In the genomic region with DNA sequence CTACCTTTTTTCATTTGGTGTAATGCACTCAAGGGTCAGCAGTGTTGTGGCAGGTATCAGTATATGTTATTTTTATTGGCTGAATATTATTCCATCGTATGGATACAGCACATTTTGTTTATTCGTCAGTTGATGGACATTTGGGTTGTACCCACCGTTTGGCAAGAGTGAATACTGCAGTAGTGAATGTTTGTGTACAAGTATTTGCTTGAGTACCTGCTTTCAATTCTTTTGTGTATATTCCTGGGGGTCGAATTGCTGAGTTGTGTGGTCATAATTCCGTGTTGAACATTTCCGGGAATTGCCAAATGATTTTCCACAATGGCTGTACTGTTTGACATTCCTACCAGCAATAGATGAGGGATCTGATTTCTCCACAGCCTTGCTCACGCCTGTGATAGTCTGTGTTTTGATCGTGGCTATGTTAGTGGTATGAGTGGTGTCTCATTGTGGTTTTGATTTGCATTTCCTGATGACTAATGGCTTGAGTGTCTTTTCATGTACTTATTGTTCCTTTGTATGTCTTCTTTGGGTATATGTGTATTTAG, we compare ENCODE assay signal across 9 cellular contexts.
DNase-seq lines count a peak whose midpoint lies in the region; ATAC-seq lines count a peak whose summit lies in the region.
"Had no signal": no experiment of that assay in that cellular context is flagged by ENCODE, and none has a peak within 500 bp of the region (broad histone marks: within the 10 kb centered on the region; RNA-seq: fewer than 3 reads in every experiment).

No MANE protein-coding gene starts in this region.

- peaks cover 38 to 64% of the 10 kb centered on the region in 2 donors for H3K4me1 Mint-ChIP-seq in effector memory CD8-positive, alpha-beta T cell (ENCODE audit: low read depth in 2 of 2)

- H3K9me3 Mint-ChIP-seq in effector memory CD8-positive, alpha-beta T cell: no peaks in the 10 kb centered on the region

- H3K4me3 Mint-ChIP-seq in effector memory CD8-positive, alpha-beta T cell: peak overlapping the region; percentile 39 to 61

- H3K27me3 Mint-ChIP-seq in effector memory CD8-positive, alpha-beta T cell: no peaks in the 10 kb centered on the region

- no peak overlapping the region for H3K4me3 ChIP-seq in skeletal muscle cell (ENCODE audit: low read depth, low read length)
- H3K4me3 ChIP-seq: ascending aorta had no signal

- DNase-seq in NOMO-1 (lab: John Stamatoyannopoulos, UW; ENCODE audit: unreplicated experiment in 2 of 2) (peak; percentile 18 to 57), NOMO-1 treated with dmso at 0.1 percent for 144 hours (lab: John Stamatoyannopoulos, UW; ENCODE audit: unreplicated experiment) (no peak), NCI-H460 (ENCODE audit: extremely low read depth, low read depth) (peak; percentile 70), skeletal muscle cell (ENCODE audit: low read depth) (peak; percentile 94), cerebellum (ENCODE audit: low spot score) (no peak), T-helper 9 cell (no peak), NCI-H146 treated with DMSO at 0.1 percent for 48 hours (lab: John Stamatoyannopoulos, UW; ENCODE audit: unreplicated experiment) (no peak)
- DNase-seq in effector memory CD8-positive, alpha-beta T cell: no peak

- peaks cover 26% of the 10 kb centered on the region for H3K36me3 Mint-ChIP-seq in effector memory CD8-positive, alpha-beta T cell (ENCODE audit: insufficient read depth)

- peak; percentile 54 for ATAC-seq in effector memory CD8-positive, alpha-beta T cell (replicated peaks)

- H3K27ac Mint-ChIP-seq in effector memory CD8-positive, alpha-beta T cell: peak overlapping the region in 1 of 2 donors; percentile 33

Comparison
In these comparisons a context has a peak if more than half of its experiments do, and no peak if none do; other contexts are left out.
1. DNase-seq: peak in NOMO-1 (2 of 2), NCI-H460 (single experiment) and skeletal muscle cell (single experiment); none in NOMO-1 treated with dmso at 0.1 percent for 144 hours (single experiment), effector memory CD8-positive, alpha-beta T cell (0 of 3), cerebellum (single experiment), T-helper 9 cell (single experiment) and NCI-H146 treated with DMSO at 0.1 percent for 48 hours (single experiment).